In genomic region chr7:45971171-45971570, GRCh38 we compare ENCODE assay signal across 22 cellular contexts.
"Had no signal": no experiment of that assay in that cellular context is flagged by ENCODE, and none has a peak within 500 bp of the region (broad histone marks: within the 10 kb centered on the region; RNA-seq: fewer than 3 reads in every experiment).

No MANE protein-coding gene starts in this region.

- H3K36me3 Mint-ChIP-seq: memory B cell had no signal

- H3K27ac ChIP-seq: dorsolateral prefrontal cortex, epithelial cell of prostate, esophagus squamous epithelium, gastroesophageal sphincter, left ventricle myocardium inferior, lower lobe of right lung, sigmoid colon, skin epidermis, thyroid gland, upper lobe of right lung had no signal

- H3K9me3 Mint-ChIP-seq: memory B cell had no signal

- H3K4me3 ChIP-seq: dorsolateral prefrontal cortex, esophagus squamous epithelium, gastroesophageal sphincter, left ventricle myocardium inferior, lower lobe of right lung, sigmoid colon, skin epidermis, thyroid gland, upper lobe of right lung had no signal

- H3K4me3 Mint-ChIP-seq: immature natural killer cell, memory B cell, nephron had no signal

- H3K27me3 ChIP-seq: esophagus squamous epithelium, gastroesophageal sphincter, sigmoid colon, thyroid gland, upper lobe of right lung had no signal

- H3K36me3 ChIP-seq: esophagus squamous epithelium, gastroesophageal sphincter, left ventricle myocardium inferior, lower lobe of right lung, sigmoid colon, thyroid gland, upper lobe of right lung had no signal

- H3K9me3 ChIP-seq: esophagus squamous epithelium, gastroesophageal sphincter, left ventricle myocardium inferior, lower lobe of right lung, sigmoid colon, thyroid gland, upper lobe of right lung had no signal

- FAIRE-seq: keratinocyte had no signal

- H3K4me1 ChIP-seq: esophagus squamous epithelium, gastroesophageal sphincter, lower lobe of right lung, upper lobe of right lung had no signal

- H3K4me1 Mint-ChIP-seq: memory B cell, naive B cell had no signal

- H3K27ac Mint-ChIP-seq: immature natural killer cell, memory B cell, naive B cell, nephron had no signal

- ATAC-seq: gastroesophageal sphincter, lower lobe of right lung, upper lobe of right lung had no signal

- DNase-seq: central memory CD4-positive, alpha-beta T cell; cortex of kidney; dorsolateral prefrontal cortex; effector memory CD4-positive, alpha-beta T cell; esophagus squamous epithelium; foreskin fibroblast; glutamatergic neuron; immature natural killer cell; left ventricle myocardium inferior; lower lobe of right lung; naive B cell; sigmoid colon; stimulated activated CD4-positive, alpha-beta T cell treated with anti-CD3 and anti-CD28 coated beads, Interleukin-12 subunit alpha, Interleukin-12 subunit beta, amount 100 ng/mL, for 4 hours; stimulated activated naive CD4-positive, alpha-beta T cell treated with Interleukin-2 at 50 U/mL for 16 hours; thyroid gland; upper lobe of right lung had no signal
